Comparison of ENCODE assay signal across 22 cellular contexts in the genomic region with DNA sequence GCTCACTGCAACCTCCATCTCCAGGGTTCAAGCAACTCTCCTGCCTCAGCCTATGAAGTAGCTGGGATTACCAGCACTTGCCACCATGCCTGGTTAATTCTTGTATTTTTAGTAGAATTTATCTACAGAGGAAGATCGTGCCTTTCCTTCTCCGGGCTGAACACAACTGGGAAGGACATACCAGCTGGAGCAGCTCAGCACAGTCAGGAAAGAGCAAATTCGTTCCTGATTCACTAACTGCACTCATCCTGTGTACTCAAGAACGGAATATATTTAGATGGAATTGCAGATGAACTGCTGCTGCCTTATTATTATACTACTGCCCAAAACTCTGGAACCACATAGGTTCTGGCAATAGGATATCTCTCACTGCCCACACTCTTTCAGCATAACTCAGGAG. TPM values are rescaled to one million over a fixed set of nuclear protein-coding genes. Genes with fewer than 3 reads are reported as not detected.
DNase-seq lines count a peak whose midpoint lies in the region; ATAC-seq and TF ChIP-seq lines count a peak whose summit lies in the region.
"Had no signal": no experiment of that assay in that cellular context is flagged by ENCODE, and none has a peak within 500 bp of the region (broad histone marks: within the 10 kb centered on the region; RNA-seq: fewer than 3 reads in every experiment).

No MANE protein-coding gene starts in this region.

- H3K36me3 Mint-ChIP-seq in activated T-cell treated with anti-CD3 and anti-CD28 coated beads, Interleukin-2, amount 50 U/mL, for 24 hours (ENCODE audit: low read depth), result peaks cover 78% of the 10 kb centered on the region
- peaks cover 5% of the 10 kb centered on the region for H3K36me3 Mint-ChIP-seq in endothelial cell (ENCODE audit: low read depth, unreplicated experiment)
- H3K36me3 Mint-ChIP-seq in natural killer cell treated with Interleukin-12 subunit alpha and Interleukin-12 subunit beta and Interleukin-15 and Interleukin-18, amount 100 ng/mL, for 72 hours, result no peaks in the 10 kb centered on the region

- H3K4me3 ChIP-seq in HUES64 (ENCODE audit: low read length), result no peak overlapping the region
- no peak overlapping the region for H3K4me3 ChIP-seq in A673 (ENCODE audit: low read depth, low read length, poor library complexity, severe bottlenecking)
- H3K4me3 ChIP-seq: SJSA1 had no signal

- no TSS peak for BruUV-seq in A673 (replicated peaks; lab: Mats Ljungman, UMichigan)

- peak; percentile 11 for DNase-seq in activated T-cell treated with anti-CD3 and anti-CD28 coated beads, Interleukin-2, amount 50 U/mL, for 24 hours
- no peak for DNase-seq in activated T-cell treated with anti-CD3 and anti-CD28 coated beads, Interleukin-2, amount 50 U/mL, for 48 hours
- DNase-seq in endothelial cell (ENCODE audit: low spot score) (peak; percentile 8), SK-N-DZ (ENCODE audit: low spot score) (no peak), A673 (ENCODE audit: low spot score) (no peak)
- DNase-seq in natural killer cell treated with Interleukin-12 subunit alpha and Interleukin-12 subunit beta and Interleukin-15 and Interleukin-18, amount 100 ng/mL, for 72 hours (ENCODE audit: low spot score), result no peak
- DNase-seq: BE2C; DMS53; GDM1; KG1; NCI-H1105; NCI-H1694; NCI-H2081; NCI-H2171; NCI-H345; NCI-H524; NCI-H774; NK-92 treated with Interleukin-12 subunit alpha and Interleukin-12 subunit beta, amount 100 ng/mL, for 24 hours had no signal

- H3K27ac Mint-ChIP-seq in activated T-cell treated with anti-CD3 and anti-CD28 coated beads, Interleukin-2, amount 50 U/mL, for 24 hours, result peak overlapping the region; percentile 27
- H3K27ac Mint-ChIP-seq in endothelial cell (ENCODE audit: unreplicated experiment), result peak overlapping the region; percentile 22
- H3K27ac Mint-ChIP-seq in natural killer cell treated with Interleukin-12 subunit alpha and Interleukin-12 subunit beta and Interleukin-15 and Interleukin-18, amount 100 ng/mL, for 72 hours, result peak overlapping the region; percentile 25 to 28

- H3K27me3 ChIP-seq in HUES64 (ENCODE audit: insufficient read depth, low read length) (no peaks in the 10 kb centered on the region), A673 (replicated peaks; ENCODE audit: insufficient read depth, low read depth, low read length, poor library complexity) (no peaks in the 10 kb centered on the region)
- H3K27me3 ChIP-seq: BE2C, SJSA1 had no signal

- H3K4me1 ChIP-seq in HUES64 (ENCODE audit: insufficient read depth, low read length) (peaks cover 23% of the 10 kb centered on the region), A673 (ENCODE audit: insufficient read depth, low read length, poor library complexity, severe bottlenecking) (no peaks in the 10 kb centered on the region)
- H3K4me1 ChIP-seq: BE2C, SJSA1 had no signal

- H3K9ac ChIP-seq in HUES64 (ENCODE audit: low read depth, low read length), result 0 out of 2 replicates have a peak overlapping the region, but pooled peaks have one; percentile 20

- no peak overlapping the region for H3K4me3 Mint-ChIP-seq in activated T-cell treated with anti-CD3 and anti-CD28 coated beads, Interleukin-2, amount 50 U/mL, for 24 hours
- H3K4me3 Mint-ChIP-seq in endothelial cell (ENCODE audit: unreplicated experiment), result no peak overlapping the region
- no peak overlapping the region for H3K4me3 Mint-ChIP-seq in natural killer cell treated with Interleukin-12 subunit alpha and Interleukin-12 subunit beta and Interleukin-15 and Interleukin-18, amount 100 ng/mL, for 72 hours

- H3K27me3 Mint-ChIP-seq in activated T-cell treated with anti-CD3 and anti-CD28 coated beads, Interleukin-2, amount 50 U/mL, for 24 hours, result no peaks in the 10 kb centered on the region
- H3K27me3 Mint-ChIP-seq in endothelial cell (ENCODE audit: unreplicated experiment), result no peaks in the 10 kb centered on the region
- no peaks in the 10 kb centered on the region for H3K27me3 Mint-ChIP-seq in natural killer cell treated with Interleukin-12 subunit alpha and Interleukin-12 subunit beta and Interleukin-15 and Interleukin-18, amount 100 ng/mL, for 72 hours

- CTCF ChIA-PET in A673 (lab: Charles Lee), result no interaction called here

- WGBS in HUES64, result 80% methylated on average over 4 of the region's 4 CpGs

- H3K9me3 ChIP-seq in HUES64 (ENCODE audit: insufficient read depth, low read depth, low read length) (no peaks in the 10 kb centered on the region), A673 (ENCODE audit: low read depth, low read length, poor library complexity, severe bottlenecking) (no peaks in the 10 kb centered on the region)
- H3K9me3 ChIP-seq: BE2C, SJSA1 had no signal

- no peak for ATAC-seq in natural killer cell treated with Interleukin-12 subunit alpha and Interleukin-12 subunit beta and Interleukin-15 and Interleukin-18, amount 100 ng/mL, for 72 hours
- no peak for ATAC-seq in GM19452 (IDR thresholded peaks at IDR 0.05; ENCODE audit: unreplicated experiment)
- ATAC-seq: Right ventricle myocardium inferior had no signal

- intact Hi-C loops in A673 (cut with micrococcal nuclease; ENCODE audit: unreplicated experiment), result no loop called here

- no peaks in the 10 kb centered on the region for H3K9me3 Mint-ChIP-seq in activated T-cell treated with anti-CD3 and anti-CD28 coated beads, Interleukin-2, amount 50 U/mL, for 24 hours
- no peaks in the 10 kb centered on the region for H3K9me3 Mint-ChIP-seq in endothelial cell (ENCODE audit: unreplicated experiment)
- no peaks in the 10 kb centered on the region for H3K9me3 Mint-ChIP-seq in natural killer cell treated with Interleukin-12 subunit alpha and Interleukin-12 subunit beta and Interleukin-15 and Interleukin-18, amount 100 ng/mL, for 72 hours

- POLR2A ChIA-PET in A673 (lab: Charles Lee; ENCODE audit: low non-redundant PET), result no interaction called here

- TF ChIP-seq CTCF in endothelial cell (IDR thresholded peaks at IDR 0.05; ENCODE audit: unreplicated experiment), result no peak
- no peak for TF ChIP-seq CTCF in A673 (conservative IDR thresholded peaks at IDR 0.05; ENCODE audit: low read depth, low read length)

- H3K27ac ChIP-seq in HUES64 (ENCODE audit: low read depth, low read length) (peak overlapping the region; percentile 59; the same call in 1 of the 2 replicates), A673 (ENCODE audit: low read depth, low read length, poor library complexity, severe bottlenecking) (no peak overlapping the region)
- H3K27ac ChIP-seq: SJSA1 had no signal

- peaks cover 31% of the 10 kb centered on the region for H3K4me1 Mint-ChIP-seq in activated T-cell treated with anti-CD3 and anti-CD28 coated beads, Interleukin-2, amount 50 U/mL, for 24 hours (ENCODE audit: low read depth)
- H3K4me1 Mint-ChIP-seq in endothelial cell (ENCODE audit: unreplicated experiment), result peaks cover 9% of the 10 kb centered on the region
- H3K4me1 Mint-ChIP-seq in natural killer cell treated with Interleukin-12 subunit alpha and Interleukin-12 subunit beta and Interleukin-15 and Interleukin-18, amount 100 ng/mL, for 72 hours (ENCODE audit: low read depth in 2 of 2), result peaks cover 13% of the 10 kb centered on the region in 2 donors

- H3K36me3 ChIP-seq in HUES64 (ENCODE audit: insufficient read depth, low read length) (peaks cover 56% of the 10 kb centered on the region), A673 (ENCODE audit: insufficient read depth, low read length, poor library complexity, severe bottlenecking) (peaks cover 3% of the 10 kb centered on the region)

RNA-seq across cellular contexts. Expression of gene P4HTM, which starts 27.1 kb away (rescaled TPM):
- polyA plus RNA-seq in HUES64 (2013, experiment 1 of 2), result 9.9 TPM
- 12.2 TPM for polyA plus RNA-seq in HUES64 (2013, experiment 2 of 2)
- 9.3 TPM for total RNA-seq in endothelial cell (ENCODE audit: unreplicated experiment)
- total RNA-seq in natural killer cell treated with Interleukin-12 subunit alpha and Interleukin-12 subunit beta and Interleukin-15 and Interleukin-18, amount 100 ng/mL, for 72 hours, result 10 to 100 TPM; 23.2 to 34.7 TPM
- polyA plus RNA-seq in SK-N-DZ (2014; cell fraction: cytosol; rRNA removed), result 19.5 and 19.7 TPM in 2 replicates
- 71.1 and 84.6 TPM in 2 replicates for polyA plus RNA-seq in SK-N-DZ (2014; cell fraction: nucleus; rRNA removed)
- 13.3 and 14.9 TPM in 2 replicates for total RNA-seq in A673 (2021)

RNA-seq across cellular contexts. Expression of gene WDR6, which starts 44.3 kb away (rescaled TPM):
- 102 TPM for polyA plus RNA-seq in HUES64 (2013, experiment 1 of 2)
- 90.3 TPM for polyA plus RNA-seq in HUES64 (2013, experiment 2 of 2)
- 148 TPM for total RNA-seq in endothelial cell (ENCODE audit: unreplicated experiment)
- 100 to 1,000 TPM; 128 to 222 TPM for total RNA-seq in natural killer cell treated with Interleukin-12 subunit alpha and Interleukin-12 subunit beta and Interleukin-15 and Interleukin-18, amount 100 ng/mL, for 72 hours
- 140 and 186 TPM in 2 replicates for polyA plus RNA-seq in SK-N-DZ (2014; cell fraction: cytosol; rRNA removed)
- polyA plus RNA-seq in SK-N-DZ (2014; cell fraction: nucleus; rRNA removed), result 518 and 594 TPM in 2 replicates
- total RNA-seq in A673 (2021), result 88.5 and 93.7 TPM in 2 replicates

RNA-seq across cellular contexts. Expression of gene ARIH2, which starts 44.3 kb away (rescaled TPM):
- polyA plus RNA-seq in HUES64 (2013, experiment 1 of 2), result 74.7 TPM
- 63.8 TPM for polyA plus RNA-seq in HUES64 (2013, experiment 2 of 2)
- total RNA-seq in endothelial cell (ENCODE audit: unreplicated experiment) (57.0 TPM), A673 (2021) (70.8 and 76.8 TPM in 2 replicates)
- total RNA-seq in natural killer cell treated with Interleukin-12 subunit alpha and Interleukin-12 subunit beta and Interleukin-15 and Interleukin-18, amount 100 ng/mL, for 72 hours, result 100 to 1,000 TPM; 141 to 238 TPM
- polyA plus RNA-seq in SK-N-DZ (2014; cell fraction: cytosol; rRNA removed), result 61.1 and 82.5 TPM in 2 replicates
- polyA plus RNA-seq in SK-N-DZ (2014; cell fraction: nucleus; rRNA removed), result 47.5 and 53.4 TPM in 2 replicates

RNA-seq across cellular contexts. Expression of gene DALRD3, which starts 55.4 kb away (rescaled TPM):
- polyA plus RNA-seq in HUES64 (2013, experiment 1 of 2), result 23.3 TPM
- 27.9 TPM for polyA plus RNA-seq in HUES64 (2013, experiment 2 of 2)
- total RNA-seq in endothelial cell (ENCODE audit: unreplicated experiment) (27.8 TPM), A673 (2021) (13.2 and 15.8 TPM in 2 replicates)
- 10 to 100 TPM; 20.6 to 24.2 TPM for total RNA-seq in natural killer cell treated with Interleukin-12 subunit alpha and Interleukin-12 subunit beta and Interleukin-15 and Interleukin-18, amount 100 ng/mL, for 72 hours
- 19.7 and 30.9 TPM in 2 replicates for polyA plus RNA-seq in SK-N-DZ (2014; cell fraction: cytosol; rRNA removed)
- polyA plus RNA-seq in SK-N-DZ (2014; cell fraction: nucleus; rRNA removed), result 115 and 121 TPM in 2 replicates

RNA-seq across cellular contexts. Expression of gene NDUFAF3, which starts 59.0 kb away (rescaled TPM):
- 25.2 TPM for polyA plus RNA-seq in HUES64 (2013, experiment 1 of 2)
- polyA plus RNA-seq in HUES64 (2013, experiment 2 of 2), result 35.8 TPM
- total RNA-seq in endothelial cell (ENCODE audit: unreplicated experiment), result 32.3 TPM
- total RNA-seq in natural killer cell treated with Interleukin-12 subunit alpha and Interleukin-12 subunit beta and Interleukin-15 and Interleukin-18, amount 100 ng/mL, for 72 hours, result 100 to 1,000 TPM in 1 of 2 donors, 10 to 100 TPM in 1; 91.4 to 106 TPM
- 70.8 and 72.9 TPM in 2 replicates for polyA plus RNA-seq in SK-N-DZ (2014; cell fraction: cytosol; rRNA removed)
- polyA plus RNA-seq in SK-N-DZ (2014; cell fraction: nucleus; rRNA removed), result 45.8 and 58.3 TPM in 2 replicates
- 36.6 and 39.1 TPM in 2 replicates for total RNA-seq in A673 (2021)

Comparison
In these comparisons a context has a peak if more than half of its experiments do, and no peak if none do; other contexts are left out.
1. DNase-seq: peak in activated T-cell treated with anti-CD3 and anti-CD28 coated beads, Interleukin-2, amount 50 U/mL, for 24 hours (single experiment) and endothelial cell (single experiment); none in activated T-cell treated with anti-CD3 and anti-CD28 coated beads, Interleukin-2, amount 50 U/mL, for 48 hours (0 of 2), natural killer cell treated with Interleukin-12 subunit alpha and Interleukin-12 subunit beta and Interleukin-15 and Interleukin-18, amount 100 ng/mL, for 72 hours (single experiment), SK-N-DZ (single experiment) and A673 (single experiment).
2. Peak in every context shown above with its lines, with median percentiles within 50 percentile points of each other: H3K27ac Mint-ChIP-seq.